ENCODE assay signal across 9 cellular contexts in genomic region chr15:74365619-74366445, GRCh38. TPM values are rescaled to one million over a fixed set of nuclear protein-coding genes. Genes with fewer than 3 reads are reported as not detected.
DNase-seq lines count a peak whose midpoint lies in the region; ATAC-seq and TF ChIP-seq lines count a peak whose summit lies in the region.
"Had no signal": no experiment of that assay in that cellular context is flagged by ENCODE, and none has a peak within 500 bp of the region (broad histone marks: within the 10 kb centered on the region; RNA-seq: fewer than 3 reads in every experiment).

No MANE protein-coding gene starts in this region.

- no peak for DNase-seq in activated naive CD4-positive, alpha-beta T cell treated with anti-CD3 and anti-CD28 coated beads for 36 hours
- no peak for DNase-seq in activated naive CD4-positive, alpha-beta T cell treated with Interleukin-2 at 50 U/mL for 16 hours
- DNase-seq in right lobe of liver: peak in 2 of 3 donors; percentile 63 to 66
- DNase-seq in thoracic aorta (ENCODE audit: low spot score): no peak
- DNase-seq in HuH-7.5 (ENCODE audit: low spot score): no peak
- DNase-seq in stimulated activated CD4-positive, alpha-beta T cell treated with anti-CD3 and anti-CD28 coated beads, Interleukin-1b, Interleukin-23, amount 100 ng/mL, for 48 hours: no peak
- DNase-seq in mucosa of gallbladder (ENCODE audit: low spot score): no peak
- DNase-seq: DND-41 had no signal

- no peaks in the 10 kb centered on the region for H3K9me3 Mint-ChIP-seq in activated naive CD4-positive, alpha-beta T cell treated with anti-CD3 and anti-CD28 coated beads for 36 hours
- no peaks in the 10 kb centered on the region for H3K9me3 Mint-ChIP-seq in dendritic cell treated with granulocyte-macrophage colony-stimulating factor and Interleukin-4, amounts not matched to agents 40 ng/mL and 50 ng/mL, for 4 days

- peak overlapping the region; percentile 67 to 76 (median 70) for H3K4me3 ChIP-seq in right lobe of liver
- H3K4me3 ChIP-seq in thoracic aorta: peak overlapping the region; percentile 71

- intact Hi-C loops in activated naive CD4-positive, alpha-beta T cell treated with anti-CD3 and anti-CD28 coated beads for 36 hours (cut with micrococcal nuclease): no loop called here
- intact Hi-C loops in dendritic cell treated with granulocyte-macrophage colony-stimulating factor and Interleukin-4, amounts not matched to agents 40 ng/mL and 50 ng/mL, for 4 days (cut with micrococcal nuclease): no loop called here
- intact Hi-C loops in right lobe of liver (cut with DNase I): no loop called here

- H3K36me3 ChIP-seq in right lobe of liver (no peaks in the 10 kb centered on the region), thoracic aorta (no peaks in the 10 kb centered on the region)

- H3K27ac Mint-ChIP-seq in activated naive CD4-positive, alpha-beta T cell treated with anti-CD3 and anti-CD28 coated beads for 36 hours: no peak overlapping the region
- no peak overlapping the region for H3K27ac Mint-ChIP-seq in dendritic cell treated with granulocyte-macrophage colony-stimulating factor and Interleukin-4, amounts not matched to agents 40 ng/mL and 50 ng/mL, for 4 days

- H3K9me3 ChIP-seq in right lobe of liver (no peaks in the 10 kb centered on the region), thoracic aorta (no peaks in the 10 kb centered on the region)

- H3K27me3 Mint-ChIP-seq in activated naive CD4-positive, alpha-beta T cell treated with anti-CD3 and anti-CD28 coated beads for 36 hours (ENCODE audit: low read depth): peaks cover 29% of the 10 kb centered on the region
- peaks cover 75% of the 10 kb centered on the region for H3K27me3 Mint-ChIP-seq in dendritic cell treated with granulocyte-macrophage colony-stimulating factor and Interleukin-4, amounts not matched to agents 40 ng/mL and 50 ng/mL, for 4 days

- peaks cover 3% of the 10 kb centered on the region for H3K4me1 Mint-ChIP-seq in activated naive CD4-positive, alpha-beta T cell treated with anti-CD3 and anti-CD28 coated beads for 36 hours (ENCODE audit: low read depth)
- H3K4me1 Mint-ChIP-seq in dendritic cell treated with granulocyte-macrophage colony-stimulating factor and Interleukin-4, amounts not matched to agents 40 ng/mL and 50 ng/mL, for 4 days (ENCODE audit: low read depth): peaks cover 7% of the 10 kb centered on the region

- CTCF ChIA-PET in activated naive CD4-positive, alpha-beta T cell treated with anti-CD3 and anti-CD28 coated beads for 36 hours (lab: Charles Lee): no interaction called here

- H3K4me3 Mint-ChIP-seq in activated naive CD4-positive, alpha-beta T cell treated with anti-CD3 and anti-CD28 coated beads for 36 hours: peak overlapping the region; percentile 45
- peak overlapping the region; percentile 72 for H3K4me3 Mint-ChIP-seq in dendritic cell treated with granulocyte-macrophage colony-stimulating factor and Interleukin-4, amounts not matched to agents 40 ng/mL and 50 ng/mL, for 4 days

- H3K27me3 ChIP-seq in right lobe of liver: no peaks in the 10 kb centered on the region
- H3K27me3 ChIP-seq in thoracic aorta (replicated peaks; ENCODE audit: insufficient read depth): peaks cover 5% of the 10 kb centered on the region

- ATAC-seq in right lobe of liver (peak; percentile 82 to 91 (median 88)), thoracic aorta (ENCODE audit: insufficient number of reproducible peaks, low FRiP score, low read depth) (peak; percentile 25)

- 3% methylated on average over 21 of the region's 75 CpGs for WGBS in right lobe of liver (ENCODE audit: insufficient coverage, low coverage, low lambda C conversion rate, missing lambda C conversion rate)

- TF ChIP-seq POLR2A in right lobe of liver (IDR thresholded peaks at IDR 0.05): peak; percentile 28

- no peak for TF ChIP-seq CTCF in right lobe of liver (IDR thresholded peaks at IDR 0.05)
- TF ChIP-seq CTCF in thoracic aorta (IDR thresholded peaks at IDR 0.05): no peak

- no peaks in the 10 kb centered on the region for H3K4me1 ChIP-seq in right lobe of liver
- H3K4me1 ChIP-seq in thoracic aorta (ENCODE audit: control insufficient read depth in 1 of 2, low read depth in 2 of 2): peaks cover 0 to 10% of the 10 kb centered on the region in 2 donors

- no peaks in the 10 kb centered on the region for H3K36me3 Mint-ChIP-seq in activated naive CD4-positive, alpha-beta T cell treated with anti-CD3 and anti-CD28 coated beads for 36 hours (ENCODE audit: low read depth)
- H3K36me3 Mint-ChIP-seq in dendritic cell treated with granulocyte-macrophage colony-stimulating factor and Interleukin-4, amounts not matched to agents 40 ng/mL and 50 ng/mL, for 4 days (ENCODE audit: low read depth): no peaks in the 10 kb centered on the region

- H3K27ac ChIP-seq in right lobe of liver (peak overlapping the region in 2 of 3 donors; percentile 24 to 43), thoracic aorta (no peak overlapping the region)

RNA-seq across cellular contexts. Expression of gene CYP11A1, which starts 1.6 kb away (rescaled TPM):
- total RNA-seq in activated naive CD4-positive, alpha-beta T cell treated with anti-CD3 and anti-CD28 coated beads for 36 hours: not detected
- total RNA-seq in right lobe of liver (1 to 10 TPM; 2.5 to 6.4 (median 2.8) TPM), thoracic aorta (not detected), mucosa of gallbladder (0.72 TPM)

Comparison
In these comparisons a context has a peak if more than half of its experiments do, and no peak if none do; other contexts are left out.
1. DNase-seq: peak in right lobe of liver (2 of 3); none in activated naive CD4-positive, alpha-beta T cell treated with anti-CD3 and anti-CD28 coated beads for 36 hours (single experiment), activated naive CD4-positive, alpha-beta T cell treated with Interleukin-2 at 50 U/mL for 16 hours (single experiment), thoracic aorta (single experiment), HuH-7.5 (single experiment), stimulated activated CD4-positive, alpha-beta T cell treated with anti-CD3 and anti-CD28 coated beads, Interleukin-1b, Interleukin-23, amount 100 ng/mL, for 48 hours (single experiment) and mucosa of gallbladder (single experiment).
2. H3K27ac ChIP-seq: peak in right lobe of liver (2 of 3); none in thoracic aorta (0 of 2).